ENCODE assay signal across 12 cellular contexts in genomic region chr17:75518983-75519540, GRCh38. TPM values are rescaled to one million over a fixed set of nuclear protein-coding genes. Genes with fewer than 3 reads are reported as not detected.
DNase-seq lines count a peak whose midpoint lies in the region; ATAC-seq and TF ChIP-seq lines count a peak whose summit lies in the region.
"Had no signal": no experiment of that assay in that cellular context is flagged by ENCODE, and none has a peak within 500 bp of the region (broad histone marks: within the 10 kb centered on the region; RNA-seq: fewer than 3 reads in every experiment).

No MANE protein-coding gene starts in this region.

- CTCF ChIA-PET in activated naive CD4-positive, alpha-beta T cell treated with anti-CD3 and anti-CD28 coated beads, Interleukin-2, amount 10 ng/mL, durations not matched to agents 7 days and 5 days (lab: Charles Lee), result interaction anchor here (0.6 to 0.8 kb wide), 2 partner anchors 69 to 232 kb away, joined by 3 to 4 read pairs; no protein-coding TSS in a partner anchor
- CTCF ChIA-PET in activated CD8-positive, alpha-beta T cell treated with anti-CD3 and anti-CD28 coated beads, Interleukin-2, amount 10 ng/mL, durations not matched to agents 7 days and 5 days (lab: Charles Lee), result interaction anchor here (0.7 to 3.3 kb wide), 7 partner anchors 15 to 234 kb away, joined by 3 to 26 read pairs (median 4); partner anchors contain the start of gene SMIM5

- peak; percentile 5 for TF ChIP-seq CTCF in retinal pigment epithelial cell (conservative IDR thresholded peaks at IDR 0.05; ENCODE audit: low read depth, low read length)

- H3K27me3 Mint-ChIP-seq in activated naive CD4-positive, alpha-beta T cell treated with anti-CD3 and anti-CD28 coated beads, Interleukin-2, amount 10 ng/mL, durations not matched to agents 7 days and 5 days, result peaks cover 19% of the 10 kb centered on the region
- H3K27me3 Mint-ChIP-seq in activated CD8-positive, alpha-beta T cell treated with anti-CD3 and anti-CD28 coated beads, Interleukin-2, amount 10 ng/mL, durations not matched to agents 7 days and 5 days (ENCODE audit: low read depth), result peaks cover 1% of the 10 kb centered on the region

- DNase-seq in activated naive CD4-positive, alpha-beta T cell treated with anti-CD3 and anti-CD28 coated beads, Interleukin-2, amount 10 ng/mL, durations not matched to agents 7 days and 5 days, result no peak
- no peak for DNase-seq in activated naive CD4-positive, alpha-beta T cell (lab: John Stamatoyannopoulos, UW)
- DNase-seq in activated CD8-positive, alpha-beta T cell treated with anti-CD3 and anti-CD28 coated beads, Interleukin-2, amount 10 ng/mL, durations not matched to agents 7 days and 5 days, result no peak
- DNase-seq in retinal pigment epithelial cell (ENCODE audit: low read depth) (no peak), left colon (no peak), H4 (ENCODE audit: low spot score) (no peak)
- DNase-seq: activated CD8-positive, alpha-beta memory T cell treated with anti-CD3 and anti-CD28 coated beads, Interleukin-2, amount 50 U/mL, for 48 hours; adrenal gland; NCI-H1105; ovary; SK-N-SH had no signal

- peak overlapping the region; percentile 87 for H3K27ac Mint-ChIP-seq in activated naive CD4-positive, alpha-beta T cell treated with anti-CD3 and anti-CD28 coated beads, Interleukin-2, amount 10 ng/mL, durations not matched to agents 7 days and 5 days
- peak overlapping the region; percentile 97 for H3K27ac Mint-ChIP-seq in activated CD8-positive, alpha-beta T cell treated with anti-CD3 and anti-CD28 coated beads, Interleukin-2, amount 10 ng/mL, durations not matched to agents 7 days and 5 days

- no peak overlapping the region for H3K4me3 Mint-ChIP-seq in activated naive CD4-positive, alpha-beta T cell treated with anti-CD3 and anti-CD28 coated beads, Interleukin-2, amount 10 ng/mL, durations not matched to agents 7 days and 5 days
- peak overlapping the region; percentile 89 for H3K4me3 Mint-ChIP-seq in activated CD8-positive, alpha-beta T cell treated with anti-CD3 and anti-CD28 coated beads, Interleukin-2, amount 10 ng/mL, durations not matched to agents 7 days and 5 days

- POLR2A ChIA-PET in activated CD8-positive, alpha-beta T cell treated with anti-CD3 and anti-CD28 coated beads, Interleukin-2, amount 10 ng/mL, durations not matched to agents 7 days and 5 days (lab: Charles Lee), result interaction anchor here (1.0 to 1.2 kb wide), 2 partner anchors 13 to 16 kb away, joined by 3 to 5 read pairs; no protein-coding TSS in a partner anchor

- ATAC-seq in activated CD8-positive, alpha-beta T cell treated with anti-CD3 and anti-CD28 coated beads, Interleukin-2, amount 10 ng/mL, durations not matched to agents 7 days and 5 days, result no peak
- no peak for ATAC-seq in left colon

- intact Hi-C loops in left colon (cut with DNase I, micrococcal nuclease), result loop anchor here in 1 of 2 donors (5.0 kb wide), 1 partner anchor 92 kb away; no protein-coding TSS in a partner anchor

- no peaks in the 10 kb centered on the region for H3K9me3 Mint-ChIP-seq in activated naive CD4-positive, alpha-beta T cell treated with anti-CD3 and anti-CD28 coated beads, Interleukin-2, amount 10 ng/mL, durations not matched to agents 7 days and 5 days
- H3K9me3 Mint-ChIP-seq in activated CD8-positive, alpha-beta T cell treated with anti-CD3 and anti-CD28 coated beads, Interleukin-2, amount 10 ng/mL, durations not matched to agents 7 days and 5 days (ENCODE audit: insufficient read depth), result no peaks in the 10 kb centered on the region

- H3K36me3 Mint-ChIP-seq in activated naive CD4-positive, alpha-beta T cell treated with anti-CD3 and anti-CD28 coated beads, Interleukin-2, amount 10 ng/mL, durations not matched to agents 7 days and 5 days, result peaks cover 31% of the 10 kb centered on the region
- H3K36me3 Mint-ChIP-seq in activated CD8-positive, alpha-beta T cell treated with anti-CD3 and anti-CD28 coated beads, Interleukin-2, amount 10 ng/mL, durations not matched to agents 7 days and 5 days (ENCODE audit: low read depth), result peaks cover 44% of the 10 kb centered on the region

- no peak overlapping the region for H3K4me3 ChIP-seq in retinal pigment epithelial cell (ENCODE audit: low read length)
- H3K4me3 ChIP-seq: adrenal gland, ovary, suprapubic skin had no signal

- peaks cover 28% of the 10 kb centered on the region for H3K4me1 Mint-ChIP-seq in activated naive CD4-positive, alpha-beta T cell treated with anti-CD3 and anti-CD28 coated beads, Interleukin-2, amount 10 ng/mL, durations not matched to agents 7 days and 5 days
- H3K4me1 Mint-ChIP-seq in activated CD8-positive, alpha-beta T cell treated with anti-CD3 and anti-CD28 coated beads, Interleukin-2, amount 10 ng/mL, durations not matched to agents 7 days and 5 days (ENCODE audit: low read depth), result peaks cover 30% of the 10 kb centered on the region

RNA-seq across cellular contexts. Expression of gene TSEN54, which starts 2.7 kb away (rescaled TPM):
- 10 to 100 TPM; 76.6 to 77.8 TPM for total RNA-seq in activated CD8-positive, alpha-beta T cell treated with anti-CD3 and anti-CD28 coated beads, Interleukin-2, amount 10 ng/mL, durations not matched to agents 7 days and 5 days
- 10 to 100 TPM; 30.1 to 38.9 TPM for total RNA-seq in left colon
- total RNA-seq in H4 (2014; rRNA removed; shearing (Covaris generic)), result 24.1 and 28.6 TPM in 2 replicates

RNA-seq across cellular contexts. Expression of gene CASKIN2, which starts 3.7 kb away (rescaled TPM):
- under 1 TPM; 0.68 to 0.97 TPM for total RNA-seq in activated CD8-positive, alpha-beta T cell treated with anti-CD3 and anti-CD28 coated beads, Interleukin-2, amount 10 ng/mL, durations not matched to agents 7 days and 5 days
- 10 to 100 TPM; 28.4 to 30.6 TPM for total RNA-seq in left colon
- 5.4 and 8.3 TPM in 2 replicates for total RNA-seq in H4 (2014; rRNA removed; shearing (Covaris generic))

RNA-seq across cellular contexts. Expression of gene LLGL2, which starts 6.4 kb away (rescaled TPM):
- total RNA-seq in activated CD8-positive, alpha-beta T cell treated with anti-CD3 and anti-CD28 coated beads, Interleukin-2, amount 10 ng/mL, durations not matched to agents 7 days and 5 days, result 10 to 100 TPM; 19.3 to 19.8 TPM
- total RNA-seq in left colon, result 100 to 1,000 TPM; 447 to 529 TPM
- total RNA-seq in H4 (2014; rRNA removed; shearing (Covaris generic)), result 7.8 and 13.0 TPM in 2 replicates

Comparison
In these comparisons a context has a peak if more than half of its experiments do, and no peak if none do; other contexts are left out.
1. RNA of gene LLGL2, which starts 6.4 kb away (total RNA-seq): 447 to 529 TPM in left colon; 19.3 to 19.8 TPM in activated CD8-positive, alpha-beta T cell treated with anti-CD3 and anti-CD28 coated beads, Interleukin-2, amount 10 ng/mL, durations not matched to agents 7 days and 5 days and 7.8 to 13.0 TPM in H4; every median in the first group is over 10 times any median in the second.